8 cellular contexts compared by ENCODE assay signal in the genomic region with DNA sequence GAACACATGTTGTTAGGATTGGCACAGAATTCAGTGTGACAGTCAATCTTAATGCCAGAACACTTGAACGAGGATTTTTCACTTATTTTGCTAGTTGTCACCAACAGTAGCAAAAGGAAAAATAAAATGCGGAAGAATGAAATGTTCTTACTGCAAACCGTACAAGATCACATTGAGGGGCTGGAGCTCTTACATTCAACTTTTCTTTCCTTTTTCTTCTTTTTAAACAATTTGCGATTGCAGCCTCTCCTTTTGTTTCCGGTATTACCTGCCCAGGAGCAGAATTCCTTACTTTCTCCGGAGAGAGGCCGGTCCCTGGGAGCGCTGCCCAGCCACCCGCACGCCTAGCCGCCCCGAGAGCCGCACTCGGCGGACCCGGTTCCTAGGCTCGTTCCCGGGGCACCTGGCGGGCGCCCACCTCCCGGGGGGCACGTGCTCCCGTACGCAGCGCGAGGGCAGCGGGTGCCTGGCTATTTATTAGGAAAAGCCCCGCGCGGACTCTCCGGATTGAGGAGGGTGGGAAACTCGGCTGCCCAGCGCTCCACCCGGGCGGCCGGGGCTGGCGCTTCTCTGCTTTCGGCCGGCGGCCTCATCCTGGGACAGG. TPM values are rescaled to one million over a fixed set of nuclear protein-coding genes. Genes with fewer than 3 reads are reported as not detected.
DNase-seq lines count a peak whose midpoint lies in the region; ATAC-seq, FAIRE-seq and TF ChIP-seq lines count a peak whose summit lies in the region.

No MANE protein-coding gene starts in this region.

- CTCF ChIA-PET in CD8-positive, alpha-beta memory T cell (lab: Charles Lee) = interaction anchor here (0.6 to 1.1 kb wide), 3 partner anchors 19 to 577 kb away, joined by 3 to 5 read pairs (median 3); no protein-coding TSS in a partner anchor
- CTCF ChIA-PET in OCI-LY7 (lab: Charles Lee; ENCODE audit: unreplicated experiment) = no interaction called here

- peaks cover 42% of the 10 kb centered on the region; the same call in 1 of the 2 replicates for H3K79me2 ChIP-seq in OCI-LY7 (ENCODE audit: insufficient read depth, low read depth, low read length)

- TF ChIP-seq POLR2A in H54 (IDR thresholded peaks at IDR 0.05; ENCODE audit: low read depth, low read length) = peak; percentile 23; the same call in 1 of the 2 replicates

- ATAC-seq in naive thymus-derived CD8-positive, alpha-beta T cell = peak in 1 of 2 donors; percentile 0
- ATAC-seq in HG03442 (IDR thresholded peaks at IDR 0.05; ENCODE audit: unreplicated experiment) = no peak

- H3K4me3 Mint-ChIP-seq in CD8-positive, alpha-beta memory T cell = peak overlapping the region; percentile 83 to 96 (median 88)
- H3K4me3 Mint-ChIP-seq in naive thymus-derived CD8-positive, alpha-beta T cell = peak overlapping the region; percentile 78 to 93 (median 88)

- H3K27me3 ChIP-seq in CD8-positive, alpha-beta memory T cell (ENCODE audit: insufficient read depth, low read length, poor library complexity, severe bottlenecking) = no peaks in the 10 kb centered on the region
- H3K27me3 ChIP-seq in effector memory CD4-positive, alpha-beta T cell (replicated peaks; ENCODE audit: control insufficient read depth, insufficient read depth, low read length, poor library complexity, severe bottlenecking) = no peaks in the 10 kb centered on the region

- H3K4me2 ChIP-seq in OCI-LY7 (ENCODE audit: low read length) = peak overlapping the region; percentile 99

- no peak for TF ChIP-seq CTCF in OCI-LY7 (conservative IDR thresholded peaks at IDR 0.05; ENCODE audit: low read length)

- H3K4me1 ChIP-seq in CD8-positive, alpha-beta memory T cell (ENCODE audit: insufficient read depth, low read length) = peaks cover 33% of the 10 kb centered on the region
- peaks cover 30% of the 10 kb centered on the region for H3K4me1 ChIP-seq in OCI-LY7 (ENCODE audit: insufficient read depth, low read length, poor library complexity, severe bottlenecking)
- H3K4me1 ChIP-seq in effector memory CD4-positive, alpha-beta T cell (ENCODE audit: control insufficient read depth, insufficient read depth, low read length, poor library complexity, severe bottlenecking) = peaks cover 9% of the 10 kb centered on the region

- BruUV-seq in OCI-LY7 (replicated peaks; lab: Mats Ljungman, UMichigan) = no TSS peak

- intact Hi-C loops in OCI-LY7 (cut with micrococcal nuclease; ENCODE audit: unreplicated experiment) = loop anchor here (5.0 kb wide), 2 partner anchors 57 to 82 kb away; partner anchors contain the start of gene DNAJC11

- no peaks in the 10 kb centered on the region for H3K9me3 Mint-ChIP-seq in CD8-positive, alpha-beta memory T cell
- H3K9me3 Mint-ChIP-seq in naive thymus-derived CD8-positive, alpha-beta T cell = no peaks in the 10 kb centered on the region

- H3K36me3 ChIP-seq in CD8-positive, alpha-beta memory T cell (ENCODE audit: insufficient read depth, low read length) = no peaks in the 10 kb centered on the region
- no peaks in the 10 kb centered on the region for H3K36me3 ChIP-seq in OCI-LY7 (ENCODE audit: insufficient read depth, low read length)
- H3K36me3 ChIP-seq in effector memory CD4-positive, alpha-beta T cell (ENCODE audit: control insufficient read depth, insufficient read depth, low read length) = no peaks in the 10 kb centered on the region

- no peaks in the 10 kb centered on the region for H3K9me2 ChIP-seq in OCI-LY7 (ENCODE audit: insufficient read depth, low read length)

- H3K27ac Mint-ChIP-seq in CD8-positive, alpha-beta memory T cell = peak overlapping the region; percentile 82 to 95 (median 90)
- H3K27ac Mint-ChIP-seq in naive thymus-derived CD8-positive, alpha-beta T cell = peak overlapping the region; percentile 82 to 95 (median 90)

- no peak for FAIRE-seq in H54 (lab: Jason Lieb, UNC)

- no peaks in the 10 kb centered on the region for H3K9me3 ChIP-seq in CD8-positive, alpha-beta memory T cell (ENCODE audit: low read length)
- no peaks in the 10 kb centered on the region for H3K9me3 ChIP-seq in OCI-LY7 (ENCODE audit: low read length)
- no peaks in the 10 kb centered on the region for H3K9me3 ChIP-seq in effector memory CD4-positive, alpha-beta T cell (ENCODE audit: control insufficient read depth, low read length)

- peak overlapping the region; percentile 62 for H2AFZ ChIP-seq in OCI-LY7 (ENCODE audit: low read length)

- DNase-seq in CD8-positive, alpha-beta memory T cell = no peak
- DNase-seq in H54 (ENCODE audit: insufficient read length, low spot score) (no peak), OCI-LY7 (ENCODE audit: low spot score) (peak; percentile 28), NCI-H2107 (lab: John Stamatoyannopoulos, UW) (no peak)
- DNase-seq in effector memory CD4-positive, alpha-beta T cell = no peak
- peak in 1 of 10 donors; percentile 17 for DNase-seq in naive thymus-derived CD8-positive, alpha-beta T cell
- DNase-seq in stimulated activated CD8-positive, alpha-beta memory T cell treated with anti-CD3 and anti-CD28 coated beads, Interleukin-4, amount 100 ng/mL, for 48 hours = no peak

- peaks cover 0 to 11% (median 0%) of the 10 kb centered on the region in 3 donors for H3K36me3 Mint-ChIP-seq in CD8-positive, alpha-beta memory T cell
- no peaks in the 10 kb centered on the region for H3K36me3 Mint-ChIP-seq in naive thymus-derived CD8-positive, alpha-beta T cell

- POLR2A ChIA-PET in CD8-positive, alpha-beta memory T cell (lab: Charles Lee) = interaction anchor here (0.6 to 1.8 kb wide), 5 partner anchors 39 to 204 kb away, joined by 3 to 6 read pairs (median 4); partner anchors contain the start of genes DNAJC11 and ZBTB48
- POLR2A ChIA-PET in OCI-LY7 (lab: Charles Lee) = interaction anchor here (0.6 kb wide), 2 partner anchors 50 to 1974 kb away, joined by 3 to 4 read pairs; no protein-coding TSS in a partner anchor
- POLR2A ChIA-PET in naive thymus-derived CD8-positive, alpha-beta T cell (lab: Charles Lee) = interaction anchor here (1.0 to 2.3 kb wide), 8 partner anchors 11 to 204 kb away, joined by 3 to 12 read pairs (median 4); partner anchors contain the start of genes DNAJC11, KLHL21, PHF13 and ZBTB48

- H3K27ac ChIP-seq in CD8-positive, alpha-beta memory T cell (ENCODE audit: low read depth, low read length) = peak overlapping the region; percentile 89
- peak overlapping the region; percentile 71 for H3K27ac ChIP-seq in OCI-LY7 (ENCODE audit: low read depth, low read length, poor library complexity, severe bottlenecking)
- H3K27ac ChIP-seq in effector memory CD4-positive, alpha-beta T cell (ENCODE audit: insufficient read depth, low read length, poor library complexity, severe bottlenecking) = peak overlapping the region; percentile 85

- peaks cover 32 to 39% (median 38%) of the 10 kb centered on the region in 3 donors for H3K4me1 Mint-ChIP-seq in CD8-positive, alpha-beta memory T cell
- peaks cover 23 to 42% (median 37%) of the 10 kb centered on the region in 4 donors for H3K4me1 Mint-ChIP-seq in naive thymus-derived CD8-positive, alpha-beta T cell

- peaks cover 13% of the 10 kb centered on the region; the same call in 1 of the 2 replicates for H4K20me1 ChIP-seq in OCI-LY7 (ENCODE audit: insufficient read depth, low read length)

- peak overlapping the region; percentile 75 for H3K4me3 ChIP-seq in CD8-positive, alpha-beta memory T cell (ENCODE audit: low read length)
- peak overlapping the region; percentile 96 for H3K4me3 ChIP-seq in OCI-LY7 (ENCODE audit: low read depth, low read length, poor library complexity, severe bottlenecking)
- H3K4me3 ChIP-seq in effector memory CD4-positive, alpha-beta T cell (ENCODE audit: insufficient read depth, low read depth, low read length, poor library complexity, severe bottlenecking) = peak overlapping the region; percentile 75

- no peaks in the 10 kb centered on the region for H3K27me3 Mint-ChIP-seq in CD8-positive, alpha-beta memory T cell
- no peaks in the 10 kb centered on the region for H3K27me3 Mint-ChIP-seq in naive thymus-derived CD8-positive, alpha-beta T cell

RNA-seq across cellular contexts. Expression of gene CAMTA1, which starts 1.2 kb away (rescaled TPM):
- 10 to 100 TPM; 60.2 to 61.7 TPM for total RNA-seq in CD8-positive, alpha-beta memory T cell
- 79.0 TPM for polyA plus RNA-seq in CD8-positive, alpha-beta memory T cell
- total RNA-seq in OCI-LY7 (2014; rRNA removed; shearing (Covaris generic)) = 40.2 and 43.9 TPM in 2 replicates
- 73.3 and 80.8 TPM in 2 replicates for total RNA-seq in OCI-LY7 (2022)
- total RNA-seq in naive thymus-derived CD8-positive, alpha-beta T cell = 10 to 100 TPM; 32.6 to 37.1 TPM
- polyA plus RNA-seq in naive thymus-derived CD8-positive, alpha-beta T cell = 10 to 100 TPM; 47.3 to 78.3 (median 67.4) TPM
